In genomic region chr4:3287271-3287971, GRCh38 we compare ENCODE assay signal across 1 cellular context.
TF ChIP-seq lines count a peak whose summit lies in the region.

No MANE protein-coding gene starts in this region.

TF ChIP-seq in HepG2, 621 proteins besides CTCF, POLR2A, EP300 and RAD21:
- no peak for TF ChIP-seq GLI4 (CRISPR knock-in tag; IDR thresholded peaks at IDR 0.05; ENCODE audit: borderline replicate concordance)
